In the genomic region with DNA sequence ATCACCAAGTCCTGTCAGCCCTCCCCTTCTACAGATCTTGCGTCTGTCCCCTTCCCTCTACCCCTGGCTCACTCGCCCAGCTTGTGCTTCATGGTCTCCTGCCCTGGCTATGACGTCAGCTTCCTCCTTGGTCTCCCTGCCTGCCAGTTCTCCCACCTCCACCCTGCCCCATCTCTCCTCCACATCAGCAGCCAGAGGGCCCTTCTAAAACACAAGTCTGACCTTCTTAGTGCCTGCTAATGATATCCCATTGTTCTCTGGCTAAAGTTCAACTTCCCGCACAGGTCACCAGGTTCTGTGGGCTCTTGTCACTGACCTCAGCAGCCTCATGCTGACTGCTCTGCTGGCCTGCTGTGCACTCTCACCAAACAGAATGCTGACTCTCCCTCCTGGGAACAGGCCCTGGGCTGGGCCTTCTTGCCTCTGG, we compare ENCODE assay signal across 10 cellular contexts. TPM values are rescaled to one million over a fixed set of nuclear protein-coding genes. Genes with fewer than 3 reads are reported as not detected.
DNase-seq lines count a peak whose midpoint lies in the region; ATAC-seq, FAIRE-seq and TF ChIP-seq lines count a peak whose summit lies in the region.
"Had no signal": no experiment of that assay in that cellular context is flagged by ENCODE, and none has a peak within 500 bp of the region (broad histone marks: within the 10 kb centered on the region; RNA-seq: fewer than 3 reads in every experiment).

No MANE protein-coding gene starts in this region.

- H3K4me3 ChIP-seq in upper lobe of right lung: no peak overlapping the region

- TF ChIP-seq POLR2A in H54 (IDR thresholded peaks at IDR 0.05; ENCODE audit: low read depth, low read length): no peak

- no peak overlapping the region for H3K27ac ChIP-seq in upper lobe of right lung
- H3K27ac ChIP-seq: WERI-Rb-1 had no signal

- ATAC-seq in Right ventricle myocardium inferior (peak; percentile 27), upper lobe of right lung (peak; percentile 48), GM18502 (IDR thresholded peaks at IDR 0.05; ENCODE audit: poor library complexity, unreplicated experiment) (no peak)

- H3K4me1 ChIP-seq in upper lobe of right lung: peaks cover 17% of the 10 kb centered on the region

- H3K36me3 ChIP-seq in upper lobe of right lung: no peaks in the 10 kb centered on the region
- H3K36me3 ChIP-seq: WERI-Rb-1 had no signal

- FAIRE-seq in H54 (lab: Jason Lieb, UNC): no peak

- no peaks in the 10 kb centered on the region for H3K9me3 ChIP-seq in upper lobe of right lung

- DNase-seq in Right ventricle myocardium inferior (ENCODE audit: missing footprints): no peak
- no peak for DNase-seq in cardiac septum (ENCODE audit: low spot score)
- DNase-seq in astrocyte of the hippocampus (ENCODE audit: low read depth, low spot score): peak; percentile 28
- peak; percentile 57 for DNase-seq in islet precursor cell
- DNase-seq in upper lobe of right lung: peak; percentile 64
- DNase-seq in activated CD8-positive, alpha-beta memory T cell treated with anti-CD3 and anti-CD28 coated beads for 24 hours: no peak
- DNase-seq in H54 (ENCODE audit: insufficient read length, low spot score): no peak
- DNase-seq: activated gamma-delta T cell treated with Interleukin-2 at 50 U/mL for 16 hours, WERI-Rb-1 had no signal

- H3K27me3 ChIP-seq in upper lobe of right lung: no peaks in the 10 kb centered on the region

- no peak for TF ChIP-seq CTCF in upper lobe of right lung (IDR thresholded peaks at IDR 0.05)

- intact Hi-C loops in Right ventricle myocardium inferior (cut with DNase I): no loop called here
- intact Hi-C loops in cardiac septum (cut with DNase I): no loop called here
- intact Hi-C loops in upper lobe of right lung (cut with DNase I): no loop called here

RNA-seq across cellular contexts. Expression of gene MYCL, which starts 24.6 kb away (rescaled TPM):
- total RNA-seq in Right ventricle myocardium inferior (1.1 TPM), cardiac septum (0.35 TPM), upper lobe of right lung (3.6 TPM)

RNA-seq across cellular contexts. Expression of gene MFSD2A, which starts 28.6 kb away (rescaled TPM):
- total RNA-seq in Right ventricle myocardium inferior (0.65 TPM), cardiac septum (1.00 TPM), upper lobe of right lung (225 TPM)

RNA-seq across cellular contexts. Expression of gene TRIT1, which starts 43.1 kb away (rescaled TPM):
- total RNA-seq in Right ventricle myocardium inferior (18.0 TPM), cardiac septum (16.6 TPM), upper lobe of right lung (13.1 TPM)

Comparison
In these comparisons a context has a peak if more than half of its experiments do, and no peak if none do; other contexts are left out.
1. DNase-seq: peak in astrocyte of the hippocampus (single experiment), islet precursor cell (single experiment) and upper lobe of right lung (single experiment); none in Right ventricle myocardium inferior (single experiment), cardiac septum (single experiment), activated CD8-positive, alpha-beta memory T cell treated with anti-CD3 and anti-CD28 coated beads for 24 hours (single experiment) and H54 (single experiment).
2. RNA of gene MFSD2A, which starts 28.6 kb away (total RNA-seq): 225 TPM in upper lobe of right lung (single experiment); 1.00 TPM in cardiac septum (single experiment) and 0.65 TPM in Right ventricle myocardium inferior (single experiment); every median in the first group is over 100 times any median in the second.